In genomic region chr14:23119362-23120327, GRCh38 we compare ENCODE assay signal across 9 cellular contexts. TPM values are rescaled to one million over a fixed set of nuclear protein-coding genes. Genes with fewer than 3 reads are reported as not detected.
DNase-seq lines count a peak whose midpoint lies in the region; ATAC-seq lines count a peak whose summit lies in the region.
"Had no signal": no experiment of that assay in that cellular context is flagged by ENCODE, and none has a peak within 500 bp of the region (broad histone marks: within the 10 kb centered on the region; RNA-seq: fewer than 3 reads in every experiment).

No MANE protein-coding gene starts in this region.

- no peaks in the 10 kb centered on the region for H3K9me3 ChIP-seq in mucosa of rectum (ENCODE audit: control insufficient read depth in 2 of 2, low read length in 2 of 2)

- ATAC-seq in HG03571 (IDR thresholded peaks at IDR 0.05; ENCODE audit: unreplicated experiment), result no peak
- ATAC-seq in HG03097 (IDR thresholded peaks at IDR 0.05; ENCODE audit: low FRiP score, unreplicated experiment), result no peak
- no peak for ATAC-seq in GM21529 (IDR thresholded peaks at IDR 0.05; ENCODE audit: unreplicated experiment)

- no peaks in the 10 kb centered on the region for H3K36me3 ChIP-seq in mucosa of rectum (ENCODE audit: control insufficient read depth in 2 of 2, insufficient read depth in 2 of 2, low read length in 2 of 2)

- peak overlapping the region in 1 of 2 donors; percentile 14 for H3K9ac ChIP-seq in mucosa of rectum (ENCODE audit: low read depth in 1 of 2, low read length in 2 of 2)

- H3K27ac ChIP-seq in mucosa of rectum (ENCODE audit: low read depth in 2 of 2, low read length in 2 of 2), result peak overlapping the region; percentile 15 to 58

- H3K4me3 ChIP-seq in mucosa of rectum (ENCODE audit: low read length in 2 of 2), result peak overlapping the region in 1 of 2 donors; percentile 42

- peaks cover 4 to 6% of the 10 kb centered on the region in 2 donors for H3K4me1 ChIP-seq in mucosa of rectum (ENCODE audit: control insufficient read depth in 2 of 2, insufficient read depth in 2 of 2, low read length in 2 of 2)

- peak; percentile 84 for DNase-seq in GDM1 (lab: John Stamatoyannopoulos, UW)
- peak; percentile 81 for DNase-seq in NAMALWA (ENCODE audit: low spot score)
- DNase-seq in activated T-cell treated with anti-CD3 and anti-CD28 coated beads, Interleukin-2, amount 50 U/mL, for 48 hours, result peak; percentile 46 to 59
- DNase-seq in cerebellum (ENCODE audit: low spot score), result no peak

- H3K27me3 ChIP-seq in mucosa of rectum (ENCODE audit: control insufficient read depth in 2 of 2, insufficient read depth in 2 of 2, low read length in 2 of 2), result peaks cover 0 to 4% of the 10 kb centered on the region in 2 donors

RNA-seq across cellular contexts. Expression of gene CEBPE, which starts 0.6 kb away (rescaled TPM):
- total RNA-seq in cerebellum, result not detected
- total RNA-seq: fibroblast of villous mesenchyme had no signal

RNA-seq across cellular contexts. Expression of gene CIROP, which starts 14.9 kb away (rescaled TPM):
- total RNA-seq in cerebellum, result not detected
- total RNA-seq: fibroblast of villous mesenchyme had no signal

RNA-seq across cellular contexts. Expression of gene C14orf119, which starts 24.3 kb away (rescaled TPM):
- 16.2 TPM for total RNA-seq in cerebellum

RNA-seq across cellular contexts. Expression of gene ACIN1, which starts 24.7 kb away (rescaled TPM):
- 111 TPM for total RNA-seq in cerebellum
